ENCODE assay signal across 19 cellular contexts in the genomic region with DNA sequence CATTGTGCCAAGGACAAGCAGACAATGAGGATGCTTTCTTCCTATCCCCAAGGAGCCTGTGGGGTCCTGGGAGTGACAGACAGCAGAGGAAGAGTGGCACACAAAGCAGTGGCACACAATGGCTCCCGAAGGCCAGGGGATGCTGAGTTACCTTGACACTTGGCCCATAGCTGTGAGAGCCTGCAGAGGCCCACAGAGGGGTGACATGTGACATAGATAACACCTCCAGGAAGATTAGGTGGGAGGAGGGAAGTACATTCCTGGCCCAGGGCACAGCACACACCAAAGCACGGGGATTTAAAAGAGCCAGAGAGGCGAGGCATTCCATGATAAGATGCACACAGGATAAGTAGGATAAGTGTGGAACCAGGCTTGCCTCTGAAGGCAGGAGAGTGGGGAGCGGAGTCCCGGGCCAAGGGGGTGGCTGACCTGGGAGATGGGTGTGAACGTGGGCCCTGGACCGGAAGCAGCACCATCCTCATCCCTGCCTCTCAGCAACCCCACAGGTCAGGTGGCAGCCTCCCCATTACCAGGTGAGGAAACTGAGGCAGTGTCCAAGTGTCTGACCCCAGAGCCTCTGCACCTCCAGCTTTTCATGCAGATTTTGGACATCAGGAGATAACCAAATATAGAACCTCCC. TPM values are rescaled to one million over a fixed set of nuclear protein-coding genes. Genes with fewer than 3 reads are reported as not detected.
DNase-seq lines count a peak whose midpoint lies in the region; ATAC-seq, FAIRE-seq and TF ChIP-seq lines count a peak whose summit lies in the region.
"Had no signal": no experiment of that assay in that cellular context is flagged by ENCODE, and none has a peak within 500 bp of the region (broad histone marks: within the 10 kb centered on the region; RNA-seq: fewer than 3 reads in every experiment).

No MANE protein-coding gene starts in this region.

- H3K4me3 ChIP-seq in endodermal cell (ENCODE audit: low read length) = no peak overlapping the region
- H3K4me3 ChIP-seq in kidney (ENCODE audit: low read length in 2 of 2) = no peak overlapping the region
- H3K4me3 ChIP-seq in upper lobe of right lung = no peak overlapping the region
- H3K4me3 ChIP-seq: GM23338, K562 had no signal

- peaks cover 39% of the 10 kb centered on the region for H3K27me3 Mint-ChIP-seq in endodermal cell (ENCODE audit: insufficient read depth)
- H3K27me3 Mint-ChIP-seq in WTC11 (ENCODE audit: low read depth) = peaks cover 15% of the 10 kb centered on the region

- H3K27ac Mint-ChIP-seq in endodermal cell (peak overlapping the region; percentile 35), WTC11 (no peak overlapping the region)
- H3K27ac Mint-ChIP-seq: CD4-positive, alpha-beta T cell; GM23338 had no signal

- DNase-seq in NCI-H69 (lab: John Stamatoyannopoulos, UW) = peak; percentile 18
- peak; percentile 83 for DNase-seq in endodermal cell
- peak; percentile 41 for DNase-seq in kidney
- peak; percentile 54 for DNase-seq in upper lobe of right lung
- no peak for DNase-seq in sciatic nerve (ENCODE audit: low spot score)
- DNase-seq in WTC11 (ENCODE audit: low spot score) = no peak
- DNase-seq: Calu3; CD4-positive, alpha-beta T cell; DMS53; MV-4-11; NCI-H1436 treated with DMSO at 0.1 percent for 48 hours; NCI-H2029 treated with DMSO at 0.1 percent for 48 hours; NCI-H2171 treated with DMSO at 0.1 percent for 48 hours; SHP77; SK-N-SH had no signal

- H3K9ac ChIP-seq in endodermal cell (ENCODE audit: extremely low read depth, low read length, poor library complexity, severe bottlenecking) (no peak overlapping the region), kidney (ENCODE audit: low read length in 2 of 2) (no peak overlapping the region)
- H3K9ac ChIP-seq: SK-N-SH had no signal

- H3K36me3 ChIP-seq in endodermal cell (ENCODE audit: control insufficient read depth, insufficient read depth, low read length) (no peaks in the 10 kb centered on the region), kidney (ENCODE audit: control insufficient read depth in 1 of 2, insufficient read depth in 2 of 2, low read length in 2 of 2) (peaks cover 2 to 12% of the 10 kb centered on the region in 2 donors), upper lobe of right lung (no peaks in the 10 kb centered on the region)

- H3K9me3 Mint-ChIP-seq in endodermal cell (no peaks in the 10 kb centered on the region), WTC11 (no peaks in the 10 kb centered on the region)
- H3K9me3 Mint-ChIP-seq: CD4-positive, alpha-beta T cell; GM23338 had no signal

- FAIRE-seq in kidney (lab: Jason Lieb, UNC) = no peak
- FAIRE-seq: K562 had no signal

- H3K4me1 ChIP-seq in endodermal cell (ENCODE audit: control insufficient read depth, insufficient read depth, low read length) (peaks cover 18% of the 10 kb centered on the region), kidney (ENCODE audit: control insufficient read depth in 1 of 2, insufficient read depth in 1 of 2, low read depth in 1 of 2, low read length in 2 of 2) (peaks cover 15 to 30% of the 10 kb centered on the region in 2 donors), upper lobe of right lung (peaks cover 12% of the 10 kb centered on the region)

- no peaks in the 10 kb centered on the region for H3K9me3 ChIP-seq in endodermal cell (ENCODE audit: control insufficient read depth, low read length)
- no peaks in the 10 kb centered on the region for H3K9me3 ChIP-seq in kidney (ENCODE audit: control insufficient read depth in 1 of 2, low read length in 2 of 2)
- no peaks in the 10 kb centered on the region for H3K9me3 ChIP-seq in upper lobe of right lung
- H3K9me3 ChIP-seq: SK-N-SH had no signal

- TF ChIP-seq CTCF in endodermal cell (conservative IDR thresholded peaks at IDR 0.05) = no peak
- TF ChIP-seq CTCF in kidney (IDR thresholded peaks at IDR 0.05; ENCODE audit: borderline replicate concordance, extremely low read depth, insufficient read depth) = no peak
- no peak for TF ChIP-seq CTCF in upper lobe of right lung (IDR thresholded peaks at IDR 0.05)
- TF ChIP-seq CTCF in WTC11 (IDR thresholded peaks at IDR 0.05) = no peak

- POLR2A ChIA-PET in WTC11 (lab: Charles Lee) = no interaction called here

- CTCF ChIA-PET in WTC11 (lab: Charles Lee) = interaction anchor here (1.2 to 12.0 kb wide), 6 partner anchors 8 to 312 kb away, joined by 3 to 271 read pairs (median 5); a partner anchor contains a TSS

- H3K36me3 Mint-ChIP-seq in endodermal cell (ENCODE audit: low read depth) (no peaks in the 10 kb centered on the region), WTC11 (no peaks in the 10 kb centered on the region)

- H3K27me3 ChIP-seq in endodermal cell (ENCODE audit: control insufficient read depth, insufficient read depth, low read length, poor library complexity, severe bottlenecking) = peaks cover 46% of the 10 kb centered on the region
- H3K27me3 ChIP-seq in upper lobe of right lung = no peaks in the 10 kb centered on the region

- WGBS in endodermal cell (ENCODE audit: insufficient coverage in 1 of 2, insufficient read length in 1 of 2), 2 experiments = 85 to 86% methylated on average over 4 to 7 of the region's 7 CpGs

- ATAC-seq in upper lobe of right lung (no peak), sciatic nerve (no peak), WTC11 (no peak), HG03095 (IDR thresholded peaks at IDR 0.05; ENCODE audit: unreplicated experiment) (no peak)
- ATAC-seq: GM23338, K562, Panc1 had no signal

- H3K4me3 Mint-ChIP-seq in endodermal cell (no peak overlapping the region), WTC11 (no peak overlapping the region)
- H3K4me3 Mint-ChIP-seq: CD4-positive, alpha-beta T cell; GM23338 had no signal

- H3K27ac ChIP-seq in endodermal cell (ENCODE audit: low read depth, low read length) (no peak overlapping the region), kidney (ENCODE audit: low read depth in 2 of 2, low read length in 2 of 2) (no peak overlapping the region), upper lobe of right lung (no peak overlapping the region)

- intact Hi-C loops in kidney (cut with DNase I) (loop anchor here (10.0 kb wide), 1 partner anchor 77 kb away; a partner anchor contains a TSS), upper lobe of right lung (cut with DNase I) (loop anchor here (5.0 kb wide), 1 partner anchor 79 kb away; no protein-coding TSS in a partner anchor), sciatic nerve (cut with DNase I) (no loop called here)

- H3K4me1 Mint-ChIP-seq in endodermal cell = peaks cover 47% of the 10 kb centered on the region
- H3K4me1 Mint-ChIP-seq in WTC11 = peaks cover 8% of the 10 kb centered on the region

TF ChIP-seq in WTC11, 78 proteins besides CTCF, POLR2A, EP300 and RAD21 (continues in another document):
- TF ChIP-seq, protein P1, sequence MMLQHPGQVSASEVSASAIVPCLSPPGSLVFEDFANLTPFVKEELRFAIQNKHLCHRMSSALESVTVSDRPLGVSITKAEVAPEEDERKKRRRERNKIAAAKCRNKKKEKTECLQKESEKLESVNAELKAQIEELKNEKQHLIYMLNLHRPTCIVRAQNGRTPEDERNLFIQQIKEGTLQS (CRISPR knock-in tag; conservative IDR thresholded peaks at IDR 0.05) = no peak
- TF ChIP-seq CREM (CRISPR knock-in tag; IDR thresholded peaks at IDR 0.05) (no peak), ZNF219 (CRISPR knock-in tag; IDR thresholded peaks at IDR 0.05; ENCODE audit: borderline replicate concordance) (no peak), PRRX2 (CRISPR knock-in tag; IDR thresholded peaks at IDR 0.05) (no peak), SP1 (CRISPR knock-in tag; conservative IDR thresholded peaks at IDR 0.05) (no peak)
- TF ChIP-seq, protein P2, sequence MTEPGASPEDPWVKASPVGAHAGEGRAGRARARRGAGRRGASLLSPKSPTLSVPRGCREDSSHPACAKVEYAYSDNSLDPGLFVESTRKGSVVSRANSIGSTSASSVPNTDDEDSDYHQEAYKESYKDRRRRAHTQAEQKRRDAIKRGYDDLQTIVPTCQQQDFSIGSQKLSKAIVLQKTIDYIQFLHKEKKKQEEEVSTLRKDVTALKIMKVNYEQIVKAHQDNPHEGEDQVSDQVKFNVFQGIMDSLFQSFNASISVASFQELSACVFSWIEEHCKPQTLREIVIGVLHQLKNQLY (CRISPR knock-in tag; IDR thresholded peaks at IDR 0.05) = no peak

RNA-seq across cellular contexts. Expression of a gene that starts 6.4 kb away (rescaled TPM):
- total RNA-seq in endodermal cell (under 1 TPM in 1 of 2 donors, not detected in 1; 0.40 TPM), kidney (1.0 TPM), upper lobe of right lung (1.5 TPM), sciatic nerve (1.3 TPM), WTC11 (2021) (0.09 to 0.18 TPM (median 0.09 TPM) in 3 replicates)
- 0.14 TPM for polyA plus RNA-seq in endodermal cell (2013, experiment 1 of 2)
- polyA plus RNA-seq in endodermal cell (2013, experiment 2 of 2) = 0.33 TPM
- 64.6 TPM for polyA plus RNA-seq in kidney (ENCODE audit: insufficient read depth, low read depth, low replicate concordance)
- total RNA-seq: GM23338 had no signal

RNA-seq across cellular contexts. Expression of a gene that starts 53.5 kb away (rescaled TPM):
- total RNA-seq in endodermal cell (10 to 100 TPM; 64.7 to 73.6 TPM), kidney (150 TPM), upper lobe of right lung (148 TPM), sciatic nerve (61.2 TPM), WTC11 (2021) (77.0 to 105 TPM (median 86.2 TPM) in 3 replicates)
- 38.1 TPM for polyA plus RNA-seq in endodermal cell (2013, experiment 1 of 2)
- 44.2 TPM for polyA plus RNA-seq in endodermal cell (2013, experiment 2 of 2)
- polyA plus RNA-seq in kidney (ENCODE audit: insufficient read depth, low read depth, low replicate concordance) = 111 TPM

RNA-seq across cellular contexts. Expression of a gene that starts 54.3 kb away (rescaled TPM):
- 100 to 1,000 TPM; 158 to 180 TPM for total RNA-seq in endodermal cell
- polyA plus RNA-seq in endodermal cell (2013, experiment 1 of 2) = 174 TPM
- 166 TPM for polyA plus RNA-seq in endodermal cell (2013, experiment 2 of 2)
- total RNA-seq in kidney = 73.7 TPM
- polyA plus RNA-seq in kidney (ENCODE audit: insufficient read depth, low read depth, low replicate concordance) = 136 TPM
- 64.5 TPM for total RNA-seq in upper lobe of right lung
- total RNA-seq in sciatic nerve = 48.2 TPM
- total RNA-seq in WTC11 (2021) = 186 to 198 TPM (median 194 TPM) in 3 replicates

Comparison
In these comparisons a context has a peak if more than half of its experiments do, and no peak if none do; other contexts are left out.
1. DNase-seq: peak in NCI-H69 (single experiment), endodermal cell (single experiment), kidney (single experiment) and upper lobe of right lung (single experiment); none in sciatic nerve (single experiment) and WTC11 (single experiment).